1 cellular context compared by ENCODE assay signal in the genomic region with DNA sequence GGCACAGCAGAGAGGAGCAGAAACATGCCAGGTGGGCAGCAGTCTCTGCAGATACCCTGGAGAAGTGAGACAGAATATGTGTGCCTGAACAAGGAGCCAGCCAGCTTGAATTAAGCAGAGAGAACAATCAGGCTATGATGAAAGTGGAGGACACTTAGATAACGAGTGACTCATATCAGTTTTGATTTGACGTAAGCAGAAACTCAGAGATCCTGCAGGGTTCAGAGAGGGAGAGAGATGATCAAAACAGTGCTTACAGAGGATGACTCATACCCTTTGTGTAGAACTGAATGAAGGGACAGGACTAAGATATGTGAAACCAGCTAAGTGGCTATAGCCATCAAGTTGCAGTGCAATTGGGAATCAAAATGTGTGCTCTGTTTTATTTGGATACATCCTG.
TF ChIP-seq lines count a peak whose summit lies in the region.

No MANE protein-coding gene starts in this region.

TF ChIP-seq in HEK293, 187 proteins besides CTCF, POLR2A, EP300 and RAD21 (continued from another document and continues in another):
- TF ChIP-seq, protein P1, sequence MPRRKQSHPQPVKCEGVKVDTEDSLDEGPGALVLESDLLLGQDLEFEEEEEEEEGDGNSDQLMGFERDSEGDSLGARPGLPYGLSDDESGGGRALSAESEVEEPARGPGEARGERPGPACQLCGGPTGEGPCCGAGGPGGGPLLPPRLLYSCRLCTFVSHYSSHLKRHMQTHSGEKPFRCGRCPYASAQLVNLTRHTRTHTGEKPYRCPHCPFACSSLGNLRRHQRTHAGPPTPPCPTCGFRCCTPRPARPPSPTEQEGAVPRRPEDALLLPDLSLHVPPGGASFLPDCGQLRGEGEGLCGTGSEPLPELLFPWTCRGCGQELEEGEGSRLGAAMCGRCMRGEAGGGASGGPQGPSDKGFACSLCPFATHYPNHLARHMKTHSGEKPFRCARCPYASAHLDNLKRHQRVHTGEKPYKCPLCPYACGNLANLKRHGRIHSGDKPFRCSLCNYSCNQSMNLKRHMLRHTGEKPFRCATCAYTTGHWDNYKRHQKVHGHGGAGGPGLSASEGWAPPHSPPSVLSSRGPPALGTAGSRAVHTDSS (tag by site-specific recombination; IDR thresholded peaks at IDR 0.05) = no peak
- TF ChIP-seq SCRT1 (tag by site-specific recombination; IDR thresholded peaks at IDR 0.05; ENCODE audit: borderline replicate concordance) = no peak
- TF ChIP-seq ZNF621 (tag by site-specific recombination; IDR thresholded peaks at IDR 0.05) = no peak
- TF ChIP-seq KLF17 (tag by site-specific recombination; IDR thresholded peaks at IDR 0.05) = no peak
- TF ChIP-seq ZNF138 (tag by site-specific recombination; IDR thresholded peaks at IDR 0.05; ENCODE audit: borderline replicate concordance) = no peak
- TF ChIP-seq ZNF701 (tag by site-specific recombination; IDR thresholded peaks at IDR 0.05) = no peak
- no peak for TF ChIP-seq ZNF776 (tag by site-specific recombination; IDR thresholded peaks at IDR 0.05; ENCODE audit: borderline replicate concordance)
- TF ChIP-seq, protein P2, sequence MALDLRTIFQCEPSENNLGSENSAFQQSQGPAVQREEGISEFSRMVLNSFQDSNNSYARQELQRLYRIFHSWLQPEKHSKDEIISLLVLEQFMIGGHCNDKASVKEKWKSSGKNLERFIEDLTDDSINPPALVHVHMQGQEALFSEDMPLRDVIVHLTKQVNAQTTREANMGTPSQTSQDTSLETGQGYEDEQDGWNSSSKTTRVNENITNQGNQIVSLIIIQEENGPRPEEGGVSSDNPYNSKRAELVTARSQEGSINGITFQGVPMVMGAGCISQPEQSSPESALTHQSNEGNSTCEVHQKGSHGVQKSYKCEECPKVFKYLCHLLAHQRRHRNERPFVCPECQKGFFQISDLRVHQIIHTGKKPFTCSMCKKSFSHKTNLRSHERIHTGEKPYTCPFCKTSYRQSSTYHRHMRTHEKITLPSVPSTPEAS (tag by site-specific recombination; IDR thresholded peaks at IDR 0.05) = no peak
- TF ChIP-seq ZNF843 (tag by site-specific recombination; IDR thresholded peaks at IDR 0.05) = no peak
- TF ChIP-seq ZBTB17 (tag by site-specific recombination; IDR thresholded peaks at IDR 0.05) = no peak
- TF ChIP-seq, protein P3, sequence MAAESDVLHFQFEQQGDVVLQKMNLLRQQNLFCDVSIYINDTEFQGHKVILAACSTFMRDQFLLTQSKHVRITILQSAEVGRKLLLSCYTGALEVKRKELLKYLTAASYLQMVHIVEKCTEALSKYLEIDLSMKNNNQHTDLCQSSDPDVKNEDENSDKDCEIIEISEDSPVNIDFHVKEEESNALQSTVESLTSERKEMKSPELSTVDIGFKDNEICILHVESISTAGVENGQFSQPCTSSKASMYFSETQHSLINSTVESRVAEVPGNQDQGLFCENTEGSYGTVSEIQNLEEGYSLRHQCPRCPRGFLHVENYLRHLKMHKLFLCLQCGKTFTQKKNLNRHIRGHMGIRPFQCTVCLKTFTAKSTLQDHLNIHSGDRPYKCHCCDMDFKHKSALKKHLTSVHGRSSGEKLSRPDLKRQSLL (tag by site-specific recombination; IDR thresholded peaks at IDR 0.05) = no peak
- peak; percentile 20 for TF ChIP-seq SETDB1 (IDR thresholded peaks at IDR 0.05; ENCODE audit: insufficient read length, low read length)
- no peak for TF ChIP-seq ZNF112 (tag by site-specific recombination; IDR thresholded peaks at IDR 0.05)
- TF ChIP-seq ZNF426 (tag by site-specific recombination; IDR thresholded peaks at IDR 0.05) = no peak
- TF ChIP-seq ZNF157 (tag by site-specific recombination; IDR thresholded peaks at IDR 0.05) = no peak
- TF ChIP-seq ZNF660 (tag by site-specific recombination; IDR thresholded peaks at IDR 0.05) = peak; percentile 78
- TF ChIP-seq IKZF3 (tag by site-specific recombination; IDR thresholded peaks at IDR 0.05) = no peak
- no peak for TF ChIP-seq ZNF18 (tag by site-specific recombination; IDR thresholded peaks at IDR 0.05)
- TF ChIP-seq OVOL3 (tag by site-specific recombination; IDR thresholded peaks at IDR 0.05) = no peak
- TF ChIP-seq ZSCAN23 (tag by site-specific recombination; IDR thresholded peaks at IDR 0.05) = no peak
- TF ChIP-seq PRDM4 (tag by site-specific recombination; IDR thresholded peaks at IDR 0.05) = no peak
- 0 out of 2 replicates have a peak, but pooled peaks have one; percentile 31 for TF ChIP-seq ZNF518A (tag by site-specific recombination; conservative IDR thresholded peaks at IDR 0.05; ENCODE audit: low read depth)
- TF ChIP-seq KLF9 (tag by site-specific recombination; IDR thresholded peaks at IDR 0.05; ENCODE audit: low read depth) = no peak
- TF ChIP-seq ZNF140 (tag by site-specific recombination; IDR thresholded peaks at IDR 0.05) = no peak
- TF ChIP-seq KLF1 (tag by site-specific recombination; IDR thresholded peaks at IDR 0.05) = no peak
- TF ChIP-seq WT1 (tag by site-specific recombination; IDR thresholded peaks at IDR 0.05) = no peak
- no peak for TF ChIP-seq BCL6B (tag by site-specific recombination; IDR thresholded peaks at IDR 0.05)
- TF ChIP-seq ZNF362 (tag by site-specific recombination; IDR thresholded peaks at IDR 0.05) = no peak
- TF ChIP-seq, protein P4, sequence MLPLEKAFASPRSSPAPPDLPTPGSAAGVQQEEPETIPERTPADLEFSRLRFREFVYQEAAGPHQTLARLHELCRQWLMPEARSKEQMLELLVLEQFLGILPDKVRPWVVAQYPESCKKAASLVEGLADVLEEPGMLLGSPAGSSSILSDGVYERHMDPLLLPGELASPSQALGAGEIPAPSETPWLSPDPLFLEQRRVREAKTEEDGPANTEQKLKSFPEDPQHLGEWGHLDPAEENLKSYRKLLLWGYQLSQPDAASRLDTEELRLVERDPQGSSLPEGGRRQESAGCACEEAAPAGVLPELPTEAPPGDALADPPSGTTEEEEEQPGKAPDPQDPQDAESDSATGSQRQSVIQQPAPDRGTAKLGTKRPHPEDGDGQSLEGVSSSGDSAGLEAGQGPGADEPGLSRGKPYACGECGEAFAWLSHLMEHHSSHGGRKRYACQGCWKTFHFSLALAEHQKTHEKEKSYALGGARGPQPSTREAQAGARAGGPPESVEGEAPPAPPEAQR (tag by site-specific recombination; IDR thresholded peaks at IDR 0.05) = no peak
- TF ChIP-seq ZNF423 (tag by site-specific recombination; IDR thresholded peaks at IDR 0.05) = no peak
- no peak for TF ChIP-seq BCL11A (tag by site-specific recombination; IDR thresholded peaks at IDR 0.05; ENCODE audit: low read depth)
- no peak for TF ChIP-seq ZNF239 (tag by site-specific recombination; IDR thresholded peaks at IDR 0.05)
- no peak for TF ChIP-seq ZNF19 (tag by site-specific recombination; IDR thresholded peaks at IDR 0.05; ENCODE audit: low read depth)
- TF ChIP-seq ZBTB1 (tag by site-specific recombination; IDR thresholded peaks at IDR 0.05) = no peak
- no peak for TF ChIP-seq ZNF488 (tag by site-specific recombination; IDR thresholded peaks at IDR 0.05)
- no peak for TF ChIP-seq ZNF626 (tag by site-specific recombination; IDR thresholded peaks at IDR 0.05)
- TF ChIP-seq ZNF211 (tag by site-specific recombination; IDR thresholded peaks at IDR 0.05; ENCODE audit: low read depth) = no peak
